Comparison of ENCODE assay signal across 15 cellular contexts in genomic region chr11:64001552-64002427, GRCh38. TPM values are rescaled to one million over a fixed set of nuclear protein-coding genes. Genes with fewer than 3 reads are reported as not detected.
DNase-seq lines count a peak whose midpoint lies in the region; ATAC-seq and TF ChIP-seq lines count a peak whose summit lies in the region.
"Had no signal": no experiment of that assay in that cellular context is flagged by ENCODE, and none has a peak within 500 bp of the region (broad histone marks: within the 10 kb centered on the region; RNA-seq: fewer than 3 reads in every experiment).

No MANE protein-coding gene starts in this region.

- no peak overlapping the region for H3K9ac ChIP-seq in SK-N-SH

- in situ Hi-C loops in G401 (cut with HindIII; ENCODE audit: low sequenced_read_pairs), result loop anchor here (10.0 kb wide), 2 partner anchors 133 to 163 kb away; partner anchors contain the start of gene MACROD1

- CTCF ChIA-PET in SK-N-SH (lab: Yijun Ruan, JAX), result interaction anchor here (0.8 to 1.8 kb wide), 5 partner anchors 19 to 162 kb away, joined by 3 to 5 read pairs (median 4); no protein-coding TSS in a partner anchor

- peaks cover 0 to 39% of the 10 kb centered on the region in 2 experiments for H3K36me3 ChIP-seq in SK-N-SH (replicated peaks in 1 of 2; ENCODE audit: control insufficient read depth in 1 of 2, insufficient read depth in 2 of 2, low read length in 1 of 2)
- peaks cover 11 to 19% (median 13%) of the 10 kb centered on the region in 4 donors for H3K36me3 ChIP-seq in sigmoid colon

- no peak overlapping the region for H2AFZ ChIP-seq in SK-N-SH (ENCODE audit: low read depth)

- no peaks in the 10 kb centered on the region for H3K79me2 ChIP-seq in SK-N-SH (ENCODE audit: insufficient read depth)

- H3K4me1 ChIP-seq in SK-N-SH (ENCODE audit: control insufficient read depth in 1 of 2, insufficient read depth in 2 of 2, low read depth in 1 of 2, low read length in 1 of 2), result peaks cover 0 to 2% of the 10 kb centered on the region in 2 experiments; a peak in 1 of 4 replicates
- peaks cover 0 to 41% (median 31%) of the 10 kb centered on the region in 4 donors for H3K4me1 ChIP-seq in sigmoid colon

- 85% methylated on average over 15 of the region's 22 CpGs for WGBS in SK-N-SH (ENCODE audit: low lambda C conversion rate)
- 62 to 79% methylated on average over 22 of the region's 22 CpGs for WGBS in sigmoid colon, 2 donors

- no peak for TF ChIP-seq POLR2A in sigmoid colon (IDR thresholded peaks at IDR 0.05)

- no peaks in the 10 kb centered on the region for H3K9me2 ChIP-seq in SK-N-SH

- TF ChIP-seq CTCF in SK-N-SH (IDR thresholded peaks at IDR 0.05), result no peak
- TF ChIP-seq CTCF in sigmoid colon (IDR thresholded peaks at IDR 0.05), result no peak

- H3K4me2 ChIP-seq in SK-N-SH, result no peak overlapping the region

- DNase-seq in DMS 273 (lab: John Stamatoyannopoulos, UW; ENCODE audit: unreplicated experiment), result peak; percentile 36
- no peak for DNase-seq in DMS 273 treated with DMSO at 0.1 percent for 48 hours (lab: John Stamatoyannopoulos, UW)
- peak; percentile 41 for DNase-seq in SK-N-SH
- DNase-seq in glomerular visceral epithelial cell (ENCODE audit: extremely low spot score), result peak; percentile 15
- DNase-seq in sigmoid colon, result peak; percentile 74
- no peak for DNase-seq in G401 (ENCODE audit: low spot score)
- DNase-seq in SW480 (ENCODE audit: low spot score), result no peak
- DNase-seq: activated CD4-positive, alpha-beta memory T cell treated with anti-CD3 and anti-CD28 coated beads, Interleukin-2, amount 10 ng/mL, durations not matched to agents 7 days and 5 days; activated naive CD4-positive, alpha-beta T cell treated with anti-CD3 and anti-CD28 coated beads, Interleukin-2, amount 50 U/mL, for 16 hours; MV-4-11; NCI-H774 had no signal

- H3K4me3 ChIP-seq in SK-N-SH (ENCODE audit: low read depth in 2 of 2, low read length in 1 of 2) (no peak overlapping the region), sigmoid colon (no peak overlapping the region)
- H3K4me3 ChIP-seq: lung had no signal

- H3K27me3 ChIP-seq in SK-N-SH (ENCODE audit: insufficient read depth) (no peaks in the 10 kb centered on the region), sigmoid colon (peaks cover 0 to 7% (median 0%) of the 10 kb centered on the region in 3 donors)

- no peak overlapping the region; a peak in 1 of 4 replicates for H3K27ac ChIP-seq in SK-N-SH (ENCODE audit: low read depth in 2 of 2, low read length in 1 of 2)
- peak overlapping the region in 1 of 4 donors; percentile 35 for H3K27ac ChIP-seq in sigmoid colon
- H3K27ac ChIP-seq: thoracic aorta had no signal

- no peak for ATAC-seq in GM21423 (IDR thresholded peaks at IDR 0.05; ENCODE audit: unreplicated experiment)

- no peak for TF ChIP-seq RAD21 in SK-N-SH (IDR thresholded peaks at IDR 0.05; ENCODE audit: low read length)

- POLR2A ChIA-PET in SK-N-SH (lab: Yijun Ruan, JAX), result interaction anchor here (1.2 to 1.6 kb wide), 2 partner anchors 27 to 149 kb away, joined by 3 to 4 read pairs; partner anchors contain the start of gene COX8A

- TF ChIP-seq EP300 in SK-N-SH (IDR thresholded peaks at IDR 0.05; ENCODE audit: borderline replicate concordance in 1 of 2, low read depth in 1 of 2, low read length in 1 of 2) (no peak), sigmoid colon (IDR thresholded peaks at IDR 0.05) (no peak)

- H3F3A ChIP-seq in SK-N-SH (replicated peaks; ENCODE audit: insufficient read depth), result no peaks in the 10 kb centered on the region

- H3K9me3 ChIP-seq in SK-N-SH (no peaks in the 10 kb centered on the region), sigmoid colon (no peaks in the 10 kb centered on the region)
- H3K9me3 ChIP-seq: thoracic aorta had no signal

- intact Hi-C loops in sigmoid colon (cut with DNase I), result no loop called here

- H4K20me1 ChIP-seq in SK-N-SH (ENCODE audit: insufficient read depth), result peaks cover 17% of the 10 kb centered on the region

TF ChIP-seq in SK-N-SH, 30 proteins besides CTCF, POLR2A, EP300 and RAD21:
- TF ChIP-seq RXRA (IDR thresholded peaks at IDR 0.05; ENCODE audit: borderline replicate concordance, low read depth), result no peak
- TF ChIP-seq NRF1 (IDR thresholded peaks at IDR 0.05; ENCODE audit: low read depth, low read length), result no peak

RNA-seq across cellular contexts. Expression of gene OTUB1, which starts 15.6 kb away (rescaled TPM):
- polyA plus RNA-seq in SK-N-SH (2012; rRNA removed) (183 and 195 TPM in 2 replicates), sigmoid colon (10 to 100 TPM; 88.9 to 96.4 (median 91.3) TPM)
- 76.2 and 109 TPM in 2 replicates for polyA plus RNA-seq in SK-N-SH (2012; cell fraction: cytosol; rRNA removed)
- 446 and 520 TPM in 2 replicates for polyA plus RNA-seq in SK-N-SH (2012; cell fraction: nucleus; rRNA removed)
- 10 to 100 TPM; 44.8 to 61.7 (median 57.8) TPM for total RNA-seq in sigmoid colon
- 123 and 143 TPM in 2 replicates for total RNA-seq in G401 (2014; rRNA removed; shearing (Covaris generic))

RNA-seq across cellular contexts. Expression of gene COX8A, which starts 27.4 kb away (rescaled TPM):
- polyA plus RNA-seq in SK-N-SH (2012; rRNA removed) (597 and 824 TPM in 2 replicates), sigmoid colon (1,000 to 10,000 TPM; 1,536 to 1,691 (median 1,674) TPM)
- polyA plus RNA-seq in SK-N-SH (2012; cell fraction: cytosol; rRNA removed), result 313 and 507 TPM in 2 replicates
- polyA plus RNA-seq in SK-N-SH (2012; cell fraction: nucleus; rRNA removed), result 180 and 321 TPM in 2 replicates
- total RNA-seq in sigmoid colon, result 100 to 1,000 TPM; 419 to 659 (median 577) TPM
- 499 and 536 TPM in 2 replicates for total RNA-seq in G401 (2014; rRNA removed; shearing (Covaris generic))

RNA-seq across cellular contexts. Expression of gene FLRT1, which starts 33.9 kb away (rescaled TPM):
- polyA plus RNA-seq in SK-N-SH (2012; rRNA removed), result 0.03 TPM in 2 replicates
- 0.05 and 0.06 TPM in 2 replicates for polyA plus RNA-seq in SK-N-SH (2012; cell fraction: cytosol; rRNA removed)
- 0.06 and 0.07 TPM in 2 replicates for polyA plus RNA-seq in SK-N-SH (2012; cell fraction: nucleus; rRNA removed)
- total RNA-seq in sigmoid colon, result 1 to 10 TPM in 3 of 4 donors, under 1 TPM in 1; 0.99 to 6.9 (median 3.1) TPM
- polyA plus RNA-seq in sigmoid colon, result under 1 TPM in 1 of 3 donors, not detected in 2; 0.66 TPM
- not detected in 2 replicates for total RNA-seq in G401 (2014; rRNA removed; shearing (Covaris generic))
- total RNA-seq: A172 had no signal

Comparison
In these comparisons a context has a peak if more than half of its experiments do, and no peak if none do; other contexts are left out.
1. DNase-seq: peak in DMS 273 (single experiment), SK-N-SH (single experiment), glomerular visceral epithelial cell (single experiment) and sigmoid colon (single experiment); none in DMS 273 treated with DMSO at 0.1 percent for 48 hours (single experiment), G401 (single experiment) and SW480 (single experiment).